In the genomic region with DNA sequence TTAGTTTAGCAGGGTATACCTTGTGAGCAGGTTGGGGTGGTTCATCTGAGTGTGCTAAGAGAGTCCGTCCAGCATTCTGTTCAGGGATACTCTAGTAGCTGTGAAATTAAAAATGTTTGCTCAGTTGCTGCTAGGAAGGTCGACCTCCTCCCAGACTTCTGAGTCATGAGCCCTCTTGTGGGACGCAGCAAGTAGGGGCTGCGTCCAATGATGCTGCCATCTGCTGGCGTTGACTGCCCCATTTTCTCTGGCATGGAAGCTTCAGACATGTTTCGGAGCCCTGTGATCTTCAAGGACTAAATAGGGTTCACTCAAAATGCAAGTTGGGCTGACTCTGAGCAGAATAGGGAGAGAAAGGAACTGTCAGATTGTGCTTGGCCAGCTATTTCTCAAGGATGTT, we compare ENCODE assay signal across 8 cellular contexts.
A peak's percentile ranks its signal among the peaks of the same experiment; 100 is the strongest.
DNase-seq lines count a peak whose midpoint lies in the region; ATAC-seq and TF ChIP-seq lines count a peak whose summit lies in the region.

No MANE protein-coding gene starts in this region.

- ATAC-seq in HG03139 (IDR thresholded peaks at IDR 0.05; ENCODE audit: unreplicated experiment): no peak
- no peak for ATAC-seq in GM18868 (IDR thresholded peaks at IDR 0.05; ENCODE audit: unreplicated experiment)

- H3K4me1 ChIP-seq in smooth muscle cell (ENCODE audit: low read depth): no peaks in the 10 kb centered on the region

- no peak overlapping the region for H3K4me2 ChIP-seq in smooth muscle cell

- peak; percentile 7 to 9 for DNase-seq in activated CD4-positive, alpha-beta T cell treated with anti-CD3 and anti-CD28 coated beads for 24 hours (ENCODE audit: low read depth in 2 of 2)
- DNase-seq in activated CD4-positive, alpha-beta T cell treated with anti-CD3 and anti-CD28 coated beads for 1 hour: no peak
- DNase-seq in KBM-7 (peak; percentile 28), activated T-cell treated with anti-CD3 and anti-CD28 coated beads for 4 hours (peak; percentile 20), glomerular endothelial cell (ENCODE audit: extremely low read depth, low read depth, low spot score) (peak; percentile 50), smooth muscle cell (lab: John Stamatoyannopoulos, UW; ENCODE audit: unreplicated experiment) (peak; percentile 10)

- WGBS in smooth muscle cell (ENCODE audit: low lambda C conversion rate): 31% methylated on average over 6 of the region's 6 CpGs

- H3K9ac ChIP-seq in smooth muscle cell (ENCODE audit: low read depth): no peak overlapping the region

- no peaks in the 10 kb centered on the region for H3K9me3 ChIP-seq in smooth muscle cell (replicated peaks; ENCODE audit: low read depth)

- no peaks in the 10 kb centered on the region for H3F3A ChIP-seq in smooth muscle cell (ENCODE audit: low read depth)

- no peaks in the 10 kb centered on the region for H3K27me3 ChIP-seq in smooth muscle cell (ENCODE audit: low read depth)

- TF ChIP-seq CTCF in smooth muscle cell (IDR thresholded peaks at IDR 0.05; ENCODE audit: borderline replicate concordance, insufficient read depth, poor library complexity, severe bottlenecking): peak; percentile 69

- H4K20me1 ChIP-seq in smooth muscle cell (ENCODE audit: low read depth): no peaks in the 10 kb centered on the region

- H3K27ac ChIP-seq in smooth muscle cell (ENCODE audit: low read depth): no peak overlapping the region

- H2AFZ ChIP-seq in smooth muscle cell (ENCODE audit: low read depth): peak overlapping the region; percentile 57

- in situ Hi-C loops in KBM-7 (cut with MboI; ENCODE audit: low pct_unique_long_range_greater_than_20kb, low sequenced_read_pairs): no loop called here

- H3K79me2 ChIP-seq in smooth muscle cell (ENCODE audit: low read depth): no peaks in the 10 kb centered on the region

- no peak overlapping the region for H3K4me3 ChIP-seq in smooth muscle cell

- no peaks in the 10 kb centered on the region for H3K36me3 ChIP-seq in smooth muscle cell (ENCODE audit: low read depth)
